9 cellular contexts compared by ENCODE assay signal in the genomic region with DNA sequence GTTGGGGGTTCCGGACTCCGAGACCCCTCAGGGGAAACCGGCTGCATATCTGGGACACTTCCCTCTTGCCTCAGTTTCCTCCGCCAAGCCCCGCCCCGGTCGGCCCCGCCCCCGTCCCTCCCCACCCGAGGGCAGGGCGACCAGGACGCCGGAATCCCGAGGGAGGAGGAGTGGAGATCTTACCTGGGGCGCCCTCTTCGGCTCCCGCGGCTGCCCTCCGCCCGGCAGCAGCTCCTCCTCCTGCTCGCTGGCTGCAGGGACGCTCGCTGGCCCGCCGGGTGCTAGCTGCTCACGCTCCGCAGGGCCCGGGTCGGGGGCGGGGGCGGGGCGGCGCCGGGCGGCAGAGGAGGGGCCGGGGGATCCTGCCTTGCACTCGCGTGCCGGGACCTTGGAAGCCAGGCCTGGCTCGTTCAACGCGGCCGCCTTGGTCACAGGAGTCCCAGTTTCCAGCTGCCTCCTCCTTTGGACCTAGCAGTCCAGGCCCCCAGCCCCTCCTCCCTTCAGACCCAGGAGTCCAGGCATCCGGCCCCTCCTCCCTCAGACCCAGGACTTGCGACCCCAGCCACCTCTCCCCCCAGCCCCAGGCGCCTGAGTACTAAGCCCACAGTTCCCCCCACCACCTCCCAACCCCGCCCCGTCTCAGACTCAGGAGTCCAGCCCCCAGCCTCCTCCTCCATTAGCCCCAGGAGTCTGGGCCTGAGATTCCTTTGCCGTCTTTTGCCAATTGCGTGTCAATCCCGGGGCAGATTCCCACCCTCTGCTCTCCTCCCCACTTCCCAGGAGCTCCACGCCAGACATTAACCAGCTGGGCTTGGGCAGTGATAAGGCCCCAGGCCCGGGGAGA. TPM values are rescaled to one million over a fixed set of nuclear protein-coding genes. Genes with fewer than 3 reads are reported as not detected.
DNase-seq lines count a peak whose midpoint lies in the region; ATAC-seq and TF ChIP-seq lines count a peak whose summit lies in the region.
"Had no signal": no experiment of that assay in that cellular context is flagged by ENCODE, and none has a peak within 500 bp of the region (broad histone marks: within the 10 kb centered on the region; RNA-seq: fewer than 3 reads in every experiment).

A gene with protein sequence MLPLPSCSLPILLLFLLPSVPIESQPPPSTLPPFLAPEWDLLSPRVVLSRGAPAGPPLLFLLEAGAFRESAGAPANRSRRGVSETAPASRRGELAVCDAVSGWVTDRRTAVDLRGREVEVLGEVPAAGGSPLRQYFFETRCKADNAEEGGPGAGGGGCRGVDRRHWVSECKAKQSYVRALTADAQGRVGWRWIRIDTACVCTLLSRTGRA (minus strand): TSS at position 51 of the 844 bp plus-strand sequence. CDS start 2,821 bp downstream, outside the sequence.

- no peaks in the 10 kb centered on the region for H3K4me1 Mint-ChIP-seq in activated T-cell treated with anti-CD3 and anti-CD28 coated beads, Interleukin-2, amount 50 U/mL, for 4 hours (ENCODE audit: low read depth)
- peaks cover 33% of the 10 kb centered on the region for H3K4me1 Mint-ChIP-seq in WTC11
- peaks cover 0 to 2% of the 10 kb centered on the region in 2 donors for H3K4me1 Mint-ChIP-seq in effector memory CD8-positive, alpha-beta T cell (ENCODE audit: low read depth in 2 of 2)
- H3K4me1 Mint-ChIP-seq: immature natural killer cell had no signal

- peak; percentile 41 to 42 for ATAC-seq in activated T-cell treated with anti-CD3 and anti-CD28 coated beads, Interleukin-2, amount 50 U/mL, for 4 hours
- ATAC-seq in WTC11 (peak; percentile 73), HG02852 (IDR thresholded peaks at IDR 0.05; ENCODE audit: unreplicated experiment) (no peak)
- no peak for ATAC-seq in effector memory CD8-positive, alpha-beta T cell (replicated peaks)

- no peak within 1 kb of the TSS for H3K27ac ChIP-seq in urinary bladder (ENCODE audit: low read depth)

- no peak for DNase-seq in activated T-cell treated with anti-CD3 and anti-CD28 coated beads, Interleukin-2, amount 50 U/mL, for 4 hours
- no peak for DNase-seq in activated T-cell treated with anti-CD3 and anti-CD28 coated beads, Interleukin-2, amount 50 U/mL, for 1 hour
- DNase-seq in WTC11 (ENCODE audit: low spot score) (peak; percentile 78), iPS-NIHi11 (ENCODE audit: low spot score) (peak; percentile 90), NCI-H187 (lab: John Stamatoyannopoulos, UW) (no peak)
- DNase-seq in effector memory CD8-positive, alpha-beta T cell = no peak
- DNase-seq: immature natural killer cell had no signal

- no peak within 1 kb of the TSS for H3K27ac Mint-ChIP-seq in WTC11
- no peak within 1 kb of the TSS for H3K27ac Mint-ChIP-seq in effector memory CD8-positive, alpha-beta T cell
- H3K27ac Mint-ChIP-seq: immature natural killer cell had no signal

- CTCF ChIA-PET in WTC11 (lab: Charles Lee) = interaction anchor here (0.8 to 4.6 kb wide), 12 partner anchors 8 to 134 kb away, joined by 3 to 26 read pairs (median 8); a partner anchor contains a TSS

- no peaks in the 10 kb centered on the region for H3K9me3 Mint-ChIP-seq in activated T-cell treated with anti-CD3 and anti-CD28 coated beads, Interleukin-2, amount 50 U/mL, for 4 hours
- peaks cover 8% of the 10 kb centered on the region for H3K9me3 Mint-ChIP-seq in WTC11
- H3K9me3 Mint-ChIP-seq in effector memory CD8-positive, alpha-beta T cell = no peaks in the 10 kb centered on the region

- 4% methylated on average over 53 of the region's 53 CpGs for WGBS in urinary bladder

- H3K4me1 ChIP-seq in urinary bladder (ENCODE audit: insufficient read depth) = no peaks in the 10 kb centered on the region

- no peak within 1 kb of the TSS for H3K4me3 Mint-ChIP-seq in activated T-cell treated with anti-CD3 and anti-CD28 coated beads, Interleukin-2, amount 50 U/mL, for 4 hours
- peak within 1 kb of the TSS; percentile 66 for H3K4me3 Mint-ChIP-seq in WTC11
- H3K4me3 Mint-ChIP-seq in effector memory CD8-positive, alpha-beta T cell = peak within 1 kb of the TSS in 1 of 2 donors; percentile 44
- H3K4me3 Mint-ChIP-seq: immature natural killer cell had no signal

- H3K36me3 Mint-ChIP-seq in activated T-cell treated with anti-CD3 and anti-CD28 coated beads, Interleukin-2, amount 50 U/mL, for 4 hours (ENCODE audit: insufficient read depth) = no peaks in the 10 kb centered on the region
- no peaks in the 10 kb centered on the region; the same call in 1 of the 2 replicates for H3K36me3 Mint-ChIP-seq in WTC11
- peaks cover 3% of the 10 kb centered on the region for H3K36me3 Mint-ChIP-seq in effector memory CD8-positive, alpha-beta T cell (ENCODE audit: insufficient read depth)

- peak within 1 kb of the TSS; percentile 31 for H3K4me3 ChIP-seq in urinary bladder (ENCODE audit: low read depth, low read length)

- TF ChIP-seq CTCF in WTC11 (IDR thresholded peaks at IDR 0.05) = no peak

- no peaks in the 10 kb centered on the region for H3K36me3 ChIP-seq in urinary bladder (ENCODE audit: insufficient read depth)

- POLR2A ChIA-PET in WTC11 (lab: Charles Lee) = interaction anchor here (1.1 to 1.3 kb wide), 2 partner anchors 84 to 145 kb away, joined by 3 to 4 read pairs; no protein-coding TSS in a partner anchor

- H3K27me3 Mint-ChIP-seq in activated T-cell treated with anti-CD3 and anti-CD28 coated beads, Interleukin-2, amount 50 U/mL, for 4 hours (ENCODE audit: low read depth) = peaks cover 74% of the 10 kb centered on the region
- peaks cover 79% of the 10 kb centered on the region for H3K27me3 Mint-ChIP-seq in WTC11 (ENCODE audit: low read depth)
- peaks cover 71 to 88% of the 10 kb centered on the region in 2 donors for H3K27me3 Mint-ChIP-seq in effector memory CD8-positive, alpha-beta T cell

TF ChIP-seq in WTC11, 78 proteins besides CTCF, POLR2A, EP300 and RAD21:
- TF ChIP-seq, protein P1, sequence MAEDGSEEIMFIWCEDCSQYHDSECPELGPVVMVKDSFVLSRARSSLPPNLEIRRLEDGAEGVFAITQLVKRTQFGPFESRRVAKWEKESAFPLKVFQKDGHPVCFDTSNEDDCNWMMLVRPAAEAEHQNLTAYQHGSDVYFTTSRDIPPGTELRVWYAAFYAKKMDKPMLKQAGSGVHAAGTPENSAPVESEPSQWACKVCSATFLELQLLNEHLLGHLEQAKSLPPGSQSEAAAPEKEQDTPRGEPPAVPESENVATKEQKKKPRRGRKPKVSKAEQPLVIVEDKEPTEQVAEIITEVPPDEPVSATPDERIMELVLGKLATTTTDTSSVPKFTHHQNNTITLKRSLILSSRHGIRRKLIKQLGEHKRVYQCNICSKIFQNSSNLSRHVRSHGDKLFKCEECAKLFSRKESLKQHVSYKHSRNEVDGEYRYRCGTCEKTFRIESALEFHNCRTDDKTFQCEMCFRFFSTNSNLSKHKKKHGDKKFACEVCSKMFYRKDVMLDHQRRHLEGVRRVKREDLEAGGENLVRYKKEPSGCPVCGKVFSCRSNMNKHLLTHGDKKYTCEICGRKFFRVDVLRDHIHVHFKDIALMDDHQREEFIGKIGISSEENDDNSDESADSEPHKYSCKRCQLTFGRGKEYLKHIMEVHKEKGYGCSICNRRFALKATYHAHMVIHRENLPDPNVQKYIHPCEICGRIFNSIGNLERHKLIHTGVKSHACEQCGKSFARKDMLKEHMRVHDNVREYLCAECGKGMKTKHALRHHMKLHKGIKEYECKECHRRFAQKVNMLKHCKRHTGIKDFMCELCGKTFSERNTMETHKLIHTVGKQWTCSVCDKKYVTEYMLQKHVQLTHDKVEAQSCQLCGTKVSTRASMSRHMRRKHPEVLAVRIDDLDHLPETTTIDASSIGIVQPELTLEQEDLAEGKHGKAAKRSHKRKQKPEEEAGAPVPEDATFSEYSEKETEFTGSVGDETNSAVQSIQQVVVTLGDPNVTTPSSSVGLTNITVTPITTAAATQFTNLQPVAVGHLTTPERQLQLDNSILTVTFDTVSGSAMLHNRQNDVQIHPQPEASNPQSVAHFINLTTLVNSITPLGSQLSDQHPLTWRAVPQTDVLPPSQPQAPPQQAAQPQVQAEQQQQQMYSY (CRISPR knock-in tag; IDR thresholded peaks at IDR 0.05) = peak; percentile 33; the same call in 1 of the 2 replicates
- no peak for TF ChIP-seq HMGA2 (CRISPR knock-in tag; IDR thresholded peaks at IDR 0.05)

RNA-seq across cellular contexts. Expression of the gene that starts here (rescaled TPM):
- total RNA-seq in activated T-cell treated with anti-CD3 and anti-CD28 coated beads, Interleukin-2, amount 50 U/mL, for 4 hours = not detected
- total RNA-seq in WTC11 (2021) (3.9 to 7.7 TPM (median 5.0 TPM) in 3 replicates), urinary bladder (2.5 TPM)
- polyA plus RNA-seq in urinary bladder = 4.1 TPM
- polyA plus RNA-seq: immature natural killer cell had no signal

Comparison
In these comparisons a context has a peak if more than half of its experiments do, and no peak if none do; other contexts are left out.
1. Peak in ATAC-seq in activated T-cell treated with anti-CD3 and anti-CD28 coated beads, Interleukin-2, amount 50 U/mL, for 4 hours; RNA of the gene not detected or under 1 TPM.
2. DNase-seq: peak in WTC11 (single experiment) and iPS-NIHi11 (single experiment); none in activated T-cell treated with anti-CD3 and anti-CD28 coated beads, Interleukin-2, amount 50 U/mL, for 4 hours (single experiment), activated T-cell treated with anti-CD3 and anti-CD28 coated beads, Interleukin-2, amount 50 U/mL, for 1 hour (single experiment), NCI-H187 (0 of 2) and effector memory CD8-positive, alpha-beta T cell (0 of 3).